ENCODE assay signal across 7 cellular contexts in the genomic region with DNA sequence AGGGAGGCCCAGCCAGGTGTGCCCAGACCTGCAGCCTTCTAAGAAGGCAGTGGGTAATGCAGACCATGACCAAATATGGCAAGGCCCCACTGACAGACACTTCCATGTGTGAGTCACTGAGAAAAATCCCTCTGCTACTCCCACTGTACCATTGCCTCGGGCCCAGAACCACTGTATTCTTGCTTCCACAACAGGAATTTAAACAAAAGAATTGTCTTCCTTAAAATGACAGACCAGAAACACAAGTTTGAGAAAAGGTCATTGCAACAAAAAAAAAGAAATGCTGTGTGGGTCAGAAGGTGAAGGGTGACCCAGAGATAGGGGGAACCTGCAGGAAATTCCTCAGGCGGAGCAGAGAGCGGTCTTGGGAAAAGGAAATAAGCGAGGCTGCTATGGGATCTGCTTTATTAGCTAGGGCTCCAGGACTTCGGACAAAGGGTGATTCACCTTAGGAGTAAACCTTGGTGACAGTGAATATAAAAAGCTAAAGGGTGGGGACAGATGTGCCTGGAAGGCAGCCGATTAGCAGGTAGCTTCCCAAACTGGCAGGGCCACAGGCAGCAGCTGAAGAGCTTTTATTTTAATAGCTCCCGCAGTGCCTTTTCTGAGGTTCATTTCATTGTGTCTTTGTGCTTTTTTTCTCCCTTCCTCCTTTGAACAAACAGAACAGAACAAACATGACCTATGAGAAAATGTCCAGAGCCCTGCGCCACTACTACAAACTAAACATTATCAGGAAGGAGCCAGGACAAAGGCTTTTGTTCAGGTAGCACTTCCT.
DNase-seq lines count a peak whose midpoint lies in the region; ATAC-seq and TF ChIP-seq lines count a peak whose summit lies in the region.

No MANE protein-coding gene starts in this region.

- in situ Hi-C loops in IMR-90 (cut with MboI; ENCODE audit: low sequenced_read_pairs) = no loop called here

- peaks cover 11 to 42% of the 10 kb centered on the region in 2 experiments for H3K79me1 ChIP-seq in IMR-90 (ENCODE audit: low read depth in 1 of 2, low read length in 2 of 2)

- H2BK20ac ChIP-seq in IMR-90 (ENCODE audit: low read depth, low read length) = peak overlapping the region; percentile 95

- no peaks in the 10 kb centered on the region for H3K9me3 ChIP-seq in IMR-90 (ENCODE audit: control insufficient read depth, insufficient read depth, low read length)
- no peaks in the 10 kb centered on the region for H3K9me3 ChIP-seq in thymus (ENCODE audit: control insufficient read depth)

- H3K27me3 ChIP-seq in IMR-90 (ENCODE audit: control insufficient read depth, insufficient read depth, low read length) (no peaks in the 10 kb centered on the region), thymus (ENCODE audit: control insufficient read depth, insufficient read depth) (no peaks in the 10 kb centered on the region)

- no peaks in the 10 kb centered on the region for H3K9me3 Mint-ChIP-seq in activated naive CD8-positive, alpha-beta T cell treated with anti-CD3 and anti-CD28 coated beads for 36 hours
- H3K9me3 Mint-ChIP-seq in activated CD8-positive, alpha-beta T cell treated with anti-CD3 and anti-CD28 coated beads, Interleukin-2, amount 10 ng/mL, durations not matched to agents 7 days and 5 days (ENCODE audit: insufficient read depth) = no peaks in the 10 kb centered on the region

- peaks cover 57% of the 10 kb centered on the region for H3K36me3 Mint-ChIP-seq in activated naive CD8-positive, alpha-beta T cell treated with anti-CD3 and anti-CD28 coated beads for 36 hours
- peaks cover 53% of the 10 kb centered on the region for H3K36me3 Mint-ChIP-seq in activated CD8-positive, alpha-beta T cell treated with anti-CD3 and anti-CD28 coated beads, Interleukin-2, amount 10 ng/mL, durations not matched to agents 7 days and 5 days (ENCODE audit: low read depth)

- TF ChIP-seq CTCF in IMR-90 (conservative IDR thresholded peaks at IDR 0.05; ENCODE audit: low read depth, low read length) (no peak), VCaP (conservative IDR thresholded peaks at IDR 0.05) (no peak)

- H3K4me3 ChIP-seq in IMR-90 (ENCODE audit: insufficient read depth, low read depth, low read length) (no peak overlapping the region), thymus (ENCODE audit: low read length) (no peak overlapping the region)

- H4K91ac ChIP-seq in IMR-90 (ENCODE audit: insufficient read depth, low read depth, low read length) = peak overlapping the region; percentile 94

- no peak overlapping the region; the same call in 1 of the 2 replicates for H3K56ac ChIP-seq in IMR-90 (ENCODE audit: extremely low read depth, insufficient read depth, low read length)

- peak; percentile 99 for ATAC-seq in IMR-90 (ENCODE audit: low read depth)
- ATAC-seq in GM19324 (IDR thresholded peaks at IDR 0.05; ENCODE audit: low FRiP score, unreplicated experiment) = no peak
- ATAC-seq in activated CD8-positive, alpha-beta T cell treated with anti-CD3 and anti-CD28 coated beads, Interleukin-2, amount 10 ng/mL, durations not matched to agents 7 days and 5 days = no peak

- H3K9ac ChIP-seq in IMR-90 (ENCODE audit: low read depth, low read length) = peak overlapping the region; percentile 2; the same call in 1 of the 2 replicates

- H2AK5ac ChIP-seq in IMR-90 (ENCODE audit: low read depth, low read length) = peak overlapping the region; percentile 97

- peak overlapping the region; percentile 53 for H2AFZ ChIP-seq in IMR-90 (replicated peaks; ENCODE audit: low read length, poor library complexity)

- peak overlapping the region; percentile 92 for H3K4ac ChIP-seq in IMR-90 (ENCODE audit: low read depth, low read length)

- POLR2A ChIA-PET in IMR-90 (lab: Charles Lee; ENCODE audit: unreplicated experiment) = no interaction called here
- POLR2A ChIA-PET in activated CD8-positive, alpha-beta T cell treated with anti-CD3 and anti-CD28 coated beads, Interleukin-2, amount 10 ng/mL, durations not matched to agents 7 days and 5 days (lab: Charles Lee) = no interaction called here

- DNase-seq in IMR-90 = peak; percentile 76
- peak; percentile 48 for DNase-seq in iPS-NIHi11 (ENCODE audit: low spot score)
- DNase-seq in activated naive CD8-positive, alpha-beta T cell treated with anti-CD3 and anti-CD28 coated beads for 36 hours = no peak
- no peak for DNase-seq in activated CD8-positive, alpha-beta T cell treated with anti-CD3 and anti-CD28 coated beads, Interleukin-2, amount 10 ng/mL, durations not matched to agents 7 days and 5 days

- CTCF ChIA-PET in IMR-90 (lab: Yijun Ruan, JAX) = no interaction called here
- CTCF ChIA-PET in activated CD8-positive, alpha-beta T cell treated with anti-CD3 and anti-CD28 coated beads, Interleukin-2, amount 10 ng/mL, durations not matched to agents 7 days and 5 days (lab: Charles Lee) = no interaction called here

- peak overlapping the region; percentile 82 for H2BK5ac ChIP-seq in IMR-90 (ENCODE audit: low read depth, low read length, poor library complexity, severe bottlenecking)

- intact Hi-C loops in IMR-90 (cut with micrococcal nuclease) = loop anchor here (2.0 kb wide), 1 partner anchor 237 kb away; the partner anchor contains the start of gene ETV6

- peaks cover 9% of the 10 kb centered on the region for H3K9me1 ChIP-seq in IMR-90 (ENCODE audit: insufficient read depth, low read length)

- peak overlapping the region; percentile 71 for H3K27ac ChIP-seq in IMR-90 (ENCODE audit: insufficient read depth, low read length)
- H3K27ac ChIP-seq in VCaP = peak overlapping the region; percentile 98
- H3K27ac ChIP-seq in thymus (ENCODE audit: low read depth) = peak overlapping the region; percentile 46

- H2AK9ac ChIP-seq in IMR-90 (replicated peaks; ENCODE audit: low read depth, low read length, poor library complexity) = peak overlapping the region; percentile 75

- TF ChIP-seq POLR2A in IMR-90 (IDR thresholded peaks at IDR 0.05; ENCODE audit: low read depth, low read length) = no peak

- H3K14ac ChIP-seq in IMR-90 (replicated peaks; ENCODE audit: low read depth, low read length) = peak overlapping the region; percentile 76

- H3K23ac ChIP-seq in IMR-90 (ENCODE audit: low read depth, low read length) = peak overlapping the region; percentile 6

- dilution Hi-C loops in IMR-90 (cut with HindIII; ENCODE audit: low sequenced_read_pairs, unreplicated experiment) = no loop called here

- peaks cover 6% of the 10 kb centered on the region for H3K4me1 ChIP-seq in IMR-90 (ENCODE audit: control insufficient read depth, insufficient read depth, low read length)
- peaks cover 12% of the 10 kb centered on the region for H3K4me1 ChIP-seq in thymus (ENCODE audit: control insufficient read depth, insufficient read depth, low read length)

- H3K4me1 Mint-ChIP-seq in activated naive CD8-positive, alpha-beta T cell treated with anti-CD3 and anti-CD28 coated beads for 36 hours = peaks cover 2% of the 10 kb centered on the region
- H3K4me1 Mint-ChIP-seq in activated CD8-positive, alpha-beta T cell treated with anti-CD3 and anti-CD28 coated beads, Interleukin-2, amount 10 ng/mL, durations not matched to agents 7 days and 5 days (ENCODE audit: low read depth) = peaks cover 22% of the 10 kb centered on the region

- WGBS in IMR-90 (ENCODE audit: extremely low coverage in 2 of 2, insufficient read length in 1 of 2), 2 experiments = 100% methylated on average over 3 of the region's 8 CpGs; no CpG with 5 or more reads in 1 of the 2 experiments
- 95% methylated on average over 8 of the region's 8 CpGs for WGBS in thymus

- H2BK120ac ChIP-seq in IMR-90 (ENCODE audit: low read depth, low read length) = peak overlapping the region; percentile 93

- no peak overlapping the region for H3K27ac Mint-ChIP-seq in activated naive CD8-positive, alpha-beta T cell treated with anti-CD3 and anti-CD28 coated beads for 36 hours
- no peak overlapping the region for H3K27ac Mint-ChIP-seq in activated CD8-positive, alpha-beta T cell treated with anti-CD3 and anti-CD28 coated beads, Interleukin-2, amount 10 ng/mL, durations not matched to agents 7 days and 5 days

- no peak overlapping the region for H3K4me3 Mint-ChIP-seq in activated naive CD8-positive, alpha-beta T cell treated with anti-CD3 and anti-CD28 coated beads for 36 hours
- H3K4me3 Mint-ChIP-seq in activated CD8-positive, alpha-beta T cell treated with anti-CD3 and anti-CD28 coated beads, Interleukin-2, amount 10 ng/mL, durations not matched to agents 7 days and 5 days = no peak overlapping the region

- peak overlapping the region; percentile 13; the same call in 1 of the 2 replicates for H3K4me2 ChIP-seq in IMR-90 (ENCODE audit: low read depth, low read length)

- peak overlapping the region; percentile 45 for H4K5ac ChIP-seq in IMR-90 (ENCODE audit: low read depth, low read length)

- no peaks in the 10 kb centered on the region for H3K27me3 Mint-ChIP-seq in activated naive CD8-positive, alpha-beta T cell treated with anti-CD3 and anti-CD28 coated beads for 36 hours
- H3K27me3 Mint-ChIP-seq in activated CD8-positive, alpha-beta T cell treated with anti-CD3 and anti-CD28 coated beads, Interleukin-2, amount 10 ng/mL, durations not matched to agents 7 days and 5 days (ENCODE audit: low read depth) = no peaks in the 10 kb centered on the region

- H4K8ac ChIP-seq in IMR-90 (ENCODE audit: low read depth in 2 of 2, low read length in 2 of 2) = peak overlapping the region; percentile 41 to 93

- no TSS peak for BruUV-seq in IMR-90 (replicated peaks; lab: Mats Ljungman, UMichigan)

- no peak for TF ChIP-seq RAD21 in IMR-90 (IDR thresholded peaks at IDR 0.05; ENCODE audit: low read length)

- peak overlapping the region; percentile 82; the same call in 1 of the 3 replicates for H2BK15ac ChIP-seq in IMR-90 (ENCODE audit: low read depth, low read length)

- peak overlapping the region; percentile 45 for H3K18ac ChIP-seq in IMR-90 (ENCODE audit: low read depth, low read length)

- peaks cover 14% of the 10 kb centered on the region for H3K36me3 ChIP-seq in IMR-90 (ENCODE audit: control insufficient read depth, insufficient read depth, low read length)
- H3K36me3 ChIP-seq in thymus (ENCODE audit: control insufficient read depth, insufficient read depth) = peaks cover 49% of the 10 kb centered on the region

- no peaks in the 10 kb centered on the region for H4K20me1 ChIP-seq in IMR-90 (ENCODE audit: insufficient read depth, low read length)

TF ChIP-seq in IMR-90, 13 proteins besides CTCF, POLR2A, EP300 and RAD21 (continues in another document):
- TF ChIP-seq BHLHE40 (IDR thresholded peaks at IDR 0.05; ENCODE audit: low read depth, low read length) (no peak), FOS (IDR thresholded peaks at IDR 0.05; ENCODE audit: low read depth, low read length) (peak; percentile 35; the same call in 1 of the 2 replicates), RFX5 (IDR thresholded peaks at IDR 0.05; ENCODE audit: low read depth, low read length) (no peak)

Comparison
In these comparisons a context has a peak if more than half of its experiments do, and no peak if none do; other contexts are left out.
1. DNase-seq: peak in IMR-90 (single experiment) and iPS-NIHi11 (single experiment); none in activated naive CD8-positive, alpha-beta T cell treated with anti-CD3 and anti-CD28 coated beads for 36 hours (single experiment) and activated CD8-positive, alpha-beta T cell treated with anti-CD3 and anti-CD28 coated beads, Interleukin-2, amount 10 ng/mL, durations not matched to agents 7 days and 5 days (single experiment).
2. H3K27ac ChIP-seq: peak in every context shown above with its lines; median percentile 98 in VCaP; 71 in IMR-90; 46 in thymus.